Comparison of ENCODE assay signal across 9 cellular contexts in genomic region chr5:36724429-36725332, GRCh38.
A peak's percentile ranks its signal among the peaks of the same experiment; 100 is the strongest.
DNase-seq lines count a peak whose midpoint lies in the region; ATAC-seq and TF ChIP-seq lines count a peak whose summit lies in the region.
"Had no signal": no experiment of that assay in that cellular context is flagged by ENCODE, and none has a peak within 500 bp of the region (broad histone marks: within the 10 kb centered on the region; RNA-seq: fewer than 3 reads in every experiment).

No MANE protein-coding gene starts in this region.

- peak overlapping the region; percentile 55 for H3K4me3 ChIP-seq in GM12875 (ENCODE audit: low read depth, low read length)
- H3K4me3 ChIP-seq in esophagus squamous epithelium: peak overlapping the region in 1 of 4 donors; percentile 38
- H3K4me3 ChIP-seq in neural progenitor cell: no peak overlapping the region
- H3K4me3 ChIP-seq: SJSA1 had no signal

- no peaks in the 10 kb centered on the region for H3K9me3 Mint-ChIP-seq in T-cell
- H3K9me3 Mint-ChIP-seq in neural progenitor cell: no peaks in the 10 kb centered on the region

- no peaks in the 10 kb centered on the region for H3K27me3 ChIP-seq in esophagus squamous epithelium
- H3K27me3 ChIP-seq in neural progenitor cell: no peaks in the 10 kb centered on the region
- H3K27me3 ChIP-seq: SJSA1 had no signal

- intact Hi-C loops in esophagus squamous epithelium (cut with DNase I): no loop called here

- H3K27ac ChIP-seq in esophagus squamous epithelium: peak overlapping the region in 2 of 4 donors; percentile 25 to 76
- no peak overlapping the region for H3K27ac ChIP-seq in neural progenitor cell
- H3K27ac ChIP-seq: SJSA1 had no signal

- peak in 32 of 34 experiments; percentile 4 to 70 (median 30) for DNase-seq in T-cell
- peak; percentile 23 for DNase-seq in esophagus squamous epithelium (lab: John Stamatoyannopoulos, UW)
- peak; percentile 42 for DNase-seq in stimulated activated CD8-positive, alpha-beta memory T cell treated with anti-CD3 and anti-CD28 coated beads, Interleukin-4, amount 100 ng/mL, for 48 hours
- no peak for DNase-seq in NCI-H345 (lab: John Stamatoyannopoulos, UW)
- no peak for DNase-seq in neural progenitor cell (ENCODE audit: low spot score)

- H3K79me2 ChIP-seq in neural progenitor cell (ENCODE audit: low read depth): no peaks in the 10 kb centered on the region

- no peaks in the 10 kb centered on the region for H3F3A ChIP-seq in neural progenitor cell (ENCODE audit: low read depth)

- H3K4me1 Mint-ChIP-seq in T-cell (peaks cover 26 to 41% (median 40%) of the 10 kb centered on the region in 3 donors), neural progenitor cell (peaks cover 15% of the 10 kb centered on the region)

- WGBS in esophagus squamous epithelium, 2 donors: 68 to 72% methylated on average over 5 to 6 of the region's 6 CpGs

- POLR2A ChIA-PET in T-cell (lab: Charles Lee): no interaction called here

- peak in 1 of 4 donors; percentile 28 for TF ChIP-seq POLR2A in esophagus squamous epithelium (IDR thresholded peaks at IDR 0.05)

- H3K9ac ChIP-seq in neural progenitor cell: no peak overlapping the region

- H3K27ac Mint-ChIP-seq in T-cell: peak overlapping the region; percentile 60 to 75
- H3K27ac Mint-ChIP-seq in neural progenitor cell: no peak overlapping the region

- TF ChIP-seq CTCF in GM12875 (IDR thresholded peaks at IDR 0.05; ENCODE audit: borderline replicate concordance, insufficient read depth, low read depth, low read length) (no peak), esophagus squamous epithelium (IDR thresholded peaks at IDR 0.05) (no peak), neural progenitor cell (IDR thresholded peaks at IDR 0.05) (no peak)

- no peak overlapping the region for H3K4me2 ChIP-seq in neural progenitor cell

- no peaks in the 10 kb centered on the region for H4K20me1 ChIP-seq in neural progenitor cell (ENCODE audit: low read depth)

- H3K9me3 ChIP-seq in esophagus squamous epithelium: no peaks in the 10 kb centered on the region
- H3K9me3 ChIP-seq in neural progenitor cell (ENCODE audit: low read depth): no peaks in the 10 kb centered on the region
- H3K9me3 ChIP-seq: SJSA1 had no signal

- H3K4me3 Mint-ChIP-seq in T-cell: peak overlapping the region; percentile 70 to 79 (median 78)
- H3K4me3 Mint-ChIP-seq in neural progenitor cell: no peak overlapping the region

- H2AFZ ChIP-seq in neural progenitor cell (replicated peaks): no peak overlapping the region

- peak; percentile 68 for ATAC-seq in GM21367 (IDR thresholded peaks at IDR 0.05; ENCODE audit: unreplicated experiment)
- ATAC-seq in HG03442 (IDR thresholded peaks at IDR 0.05; ENCODE audit: unreplicated experiment): peak; percentile 70
- ATAC-seq in T-cell (replicated peaks in 1 of 4): peak; percentile 75 to 85 (median 76)

- H3K27me3 Mint-ChIP-seq in T-cell: peaks cover 0 to 7% of the 10 kb centered on the region in 2 donors
- H3K27me3 Mint-ChIP-seq in neural progenitor cell (ENCODE audit: insufficient read depth, low read depth): peaks cover 2% of the 10 kb centered on the region

- no peaks in the 10 kb centered on the region for H3K36me3 ChIP-seq in esophagus squamous epithelium
- H3K36me3 ChIP-seq in neural progenitor cell: no peaks in the 10 kb centered on the region
- H3K36me3 ChIP-seq: SJSA1 had no signal

- CTCF ChIA-PET in T-cell (lab: Charles Lee): interaction anchor here (0.5 to 1.3 kb wide), 6 partner anchors 14 to 423 kb away, joined by 3 to 4 read pairs (median 4); no protein-coding TSS in a partner anchor

- H3K4me1 ChIP-seq in esophagus squamous epithelium: peaks cover 0 to 18% (median 0%) of the 10 kb centered on the region in 3 donors
- H3K4me1 ChIP-seq in neural progenitor cell: no peaks in the 10 kb centered on the region
- H3K4me1 ChIP-seq: SJSA1 had no signal

- H3K36me3 Mint-ChIP-seq in T-cell (no peaks in the 10 kb centered on the region), neural progenitor cell (no peaks in the 10 kb centered on the region)

Comparison
In these comparisons a context has a peak if more than half of its experiments do, and no peak if none do; other contexts are left out.
1. DNase-seq: peak in T-cell (32 of 34), esophagus squamous epithelium (single experiment) and stimulated activated CD8-positive, alpha-beta memory T cell treated with anti-CD3 and anti-CD28 coated beads, Interleukin-4, amount 100 ng/mL, for 48 hours (single experiment); none in NCI-H345 (single experiment) and neural progenitor cell (single experiment).
2. Peak in every context shown above with its lines, with median percentiles within 50 percentile points of each other: ATAC-seq.